Comparison of ENCODE assay signal across 27 cellular contexts in genomic region chr3:34034840-34035239, GRCh38.
"Had no signal": no experiment of that assay in that cellular context is flagged by ENCODE, and none has a peak within 500 bp of the region (broad histone marks: within the 10 kb centered on the region; RNA-seq: fewer than 3 reads in every experiment).

No MANE protein-coding gene starts in this region.

- ATAC-seq: esophagus mucosa; gastrocnemius medialis; heart right ventricle; left cardiac atrium; left lung; left ventricle myocardium superior; lower lobe of right lung; naive thymus-derived CD4-positive, alpha-beta T cell had no signal

- H3K9me3 ChIP-seq: esophagus squamous epithelium, gastrocnemius medialis, left lung, lower lobe of right lung had no signal

- H3K36me3 ChIP-seq: esophagus squamous epithelium, gastrocnemius medialis, heart right ventricle, left lung, lower lobe of right lung had no signal

- H3K4me3 Mint-ChIP-seq: naive thymus-derived CD4-positive, alpha-beta T cell had no signal

- H3K27ac ChIP-seq: coronary artery, dorsolateral prefrontal cortex, epithelial cell of prostate, esophagus squamous epithelium, gastrocnemius medialis, heart right ventricle, left lung, lower lobe of right lung had no signal

- DNase-seq: dermis blood vessel endothelial cell; dorsolateral prefrontal cortex; effector CD4-positive, alpha-beta T cell; effector memory CD4-positive, alpha-beta T cell; erythroblast; esophagus squamous epithelium; foreskin fibroblast; foreskin melanocyte; gastrocnemius medialis; glutamatergic neuron; head of caudate nucleus; heart right ventricle; hippocampal formation; left cardiac atrium; left lung; left ventricle myocardium superior; lower lobe of right lung; mesenchymal stem cell; midbrain; naive thymus-derived CD4-positive, alpha-beta T cell had no signal

- H3K4me1 Mint-ChIP-seq: naive thymus-derived CD4-positive, alpha-beta T cell had no signal

- FAIRE-seq: colon, endometrium, islet of Langerhans, keratinocyte had no signal

- H3K27ac Mint-ChIP-seq: naive thymus-derived CD4-positive, alpha-beta T cell had no signal

- H3K4me3 ChIP-seq: coronary artery, dorsolateral prefrontal cortex, esophagus squamous epithelium, gastrocnemius medialis, heart right ventricle, left lung, lower lobe of right lung had no signal

- H3K27me3 ChIP-seq: dorsolateral prefrontal cortex, esophagus squamous epithelium, gastrocnemius medialis, left lung had no signal

- H3K27me3 Mint-ChIP-seq: naive thymus-derived CD4-positive, alpha-beta T cell had no signal

- H3K36me3 Mint-ChIP-seq: naive thymus-derived CD4-positive, alpha-beta T cell had no signal

- H3K4me1 ChIP-seq: esophagus squamous epithelium, gastrocnemius medialis, heart right ventricle, left lung, lower lobe of right lung had no signal
